16 cellular contexts compared by ENCODE assay signal in the genomic region with DNA sequence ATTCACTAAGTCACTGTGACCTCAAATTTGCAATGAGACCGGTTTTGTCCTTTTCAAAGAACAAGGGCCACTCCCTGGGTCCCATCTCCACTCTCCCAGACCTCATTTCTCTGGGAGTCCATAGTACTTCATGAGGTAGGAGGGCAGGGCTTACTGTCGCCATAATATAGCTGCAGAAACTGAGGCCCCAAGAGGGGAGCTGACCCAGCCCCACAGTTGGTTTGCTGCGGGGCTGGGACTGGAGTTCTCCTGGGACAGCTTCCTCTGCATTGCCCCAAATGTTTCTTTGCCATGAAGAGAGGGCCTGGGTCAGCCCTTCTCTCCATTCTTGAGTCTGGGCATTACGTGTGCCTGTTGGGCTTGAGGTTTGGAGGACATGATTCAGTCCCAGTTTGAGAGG.
"Had no signal": no experiment of that assay in that cellular context is flagged by ENCODE, and none has a peak within 500 bp of the region (broad histone marks: within the 10 kb centered on the region; RNA-seq: fewer than 3 reads in every experiment).

No MANE protein-coding gene starts in this region.

- H3K9me3 ChIP-seq: gastrocnemius medialis, heart left ventricle, left lung, mucosa of descending colon, neutrophil had no signal

- H3K27me3 Mint-ChIP-seq: stimulated activated naive CD8-positive, alpha-beta T cell treated with anti-CD3 and anti-CD28 coated beads, Interleukin-15, Interleukin-2, amounts not matched to agents 100 ng/mL and 50 ng/mL, for 24 hours had no signal

- H3K9me3 Mint-ChIP-seq: activated CD4-positive, alpha-beta T cell treated with anti-CD3 and anti-CD28 coated beads, Interleukin-2, amount 10 ng/mL, durations not matched to agents 24 days and 14 days; activated naive CD4-positive, alpha-beta T cell treated with anti-CD3 and anti-CD28 coated beads, Interleukin-2, amount 50 U/mL, for 24 hours; activated T-cell treated with anti-CD3 and anti-CD28 coated beads, Interleukin-2, amount 50 U/mL, for 72 hours; stimulated activated naive CD8-positive, alpha-beta T cell treated with anti-CD3 and anti-CD28 coated beads, Interleukin-15, Interleukin-2, amounts not matched to agents 100 ng/mL and 50 ng/mL, for 24 hours; T-helper 1 cell treated with Interleukin-12 subunit alpha and Interleukin-12 subunit beta and Interleukin-4 antibody, amounts not matched to agents 30 μg/mL and 1 μg/mL, for 36 hours; type B pancreatic cell had no signal

- H3K4me3 ChIP-seq: heart left ventricle, left lung, mucosa of descending colon had no signal

- H3K36me3 ChIP-seq: gastrocnemius medialis, heart left ventricle, left lung, neutrophil had no signal

- H3K27me3 ChIP-seq: gastrocnemius medialis, heart left ventricle, left lung had no signal

- H3K4me1 Mint-ChIP-seq: activated naive CD4-positive, alpha-beta T cell treated with anti-CD3 and anti-CD28 coated beads, Interleukin-2, amount 50 U/mL, for 24 hours had no signal

- DNase-seq: activated CD4-positive, alpha-beta T cell treated with anti-CD3 and anti-CD28 coated beads, Interleukin-2, amount 10 ng/mL, durations not matched to agents 24 days and 14 days; activated CD8-positive, alpha-beta memory T cell treated with anti-CD3 and anti-CD28 coated beads, Interleukin-2, amount 50 U/mL, for 4 hours; activated CD8-positive, alpha-beta T cell treated with anti-CD3 and anti-CD28 coated beads, Interleukin-2, amount 10 ng/mL, durations not matched to agents 7 days and 5 days; activated T-cell treated with anti-CD3 and anti-CD28 coated beads, Interleukin-2, amount 50 U/mL, for 72 hours; caudate nucleus; left lung; mucosa of descending colon; naive B cell; stimulated activated CD4-positive, alpha-beta T cell treated with anti-CD3 and anti-CD28 coated beads, Interleukin-2, amount 100 ng/mL, for 24 hours had no signal

- H3K27ac Mint-ChIP-seq: activated CD4-positive, alpha-beta T cell treated with anti-CD3 and anti-CD28 coated beads, Interleukin-2, amount 10 ng/mL, durations not matched to agents 24 days and 14 days; activated CD8-positive, alpha-beta T cell treated with anti-CD3 and anti-CD28 coated beads, Interleukin-2, amount 10 ng/mL, durations not matched to agents 7 days and 5 days; activated naive CD4-positive, alpha-beta T cell treated with anti-CD3 and anti-CD28 coated beads, Interleukin-2, amount 50 U/mL, for 24 hours; activated T-cell treated with anti-CD3 and anti-CD28 coated beads, Interleukin-2, amount 50 U/mL, for 72 hours; naive B cell; stimulated activated naive CD8-positive, alpha-beta T cell treated with anti-CD3 and anti-CD28 coated beads, Interleukin-15, Interleukin-2, amounts not matched to agents 100 ng/mL and 50 ng/mL, for 24 hours; T-helper 1 cell treated with Interleukin-12 subunit alpha and Interleukin-12 subunit beta and Interleukin-4 antibody, amounts not matched to agents 30 μg/mL and 1 μg/mL, for 36 hours; type B pancreatic cell had no signal

- H3K27ac ChIP-seq: left lung, neutrophil had no signal

- H3K36me3 Mint-ChIP-seq: activated naive CD4-positive, alpha-beta T cell treated with anti-CD3 and anti-CD28 coated beads, Interleukin-2, amount 50 U/mL, for 24 hours; naive B cell; type B pancreatic cell had no signal

- H3K4me3 Mint-ChIP-seq: activated CD4-positive, alpha-beta T cell treated with anti-CD3 and anti-CD28 coated beads, Interleukin-2, amount 10 ng/mL, durations not matched to agents 24 days and 14 days; activated CD8-positive, alpha-beta T cell treated with anti-CD3 and anti-CD28 coated beads, Interleukin-2, amount 10 ng/mL, durations not matched to agents 7 days and 5 days; activated naive CD4-positive, alpha-beta T cell treated with anti-CD3 and anti-CD28 coated beads, Interleukin-2, amount 50 U/mL, for 24 hours; activated T-cell treated with anti-CD3 and anti-CD28 coated beads, Interleukin-2, amount 50 U/mL, for 72 hours; naive B cell; stimulated activated naive CD8-positive, alpha-beta T cell treated with anti-CD3 and anti-CD28 coated beads, Interleukin-15, Interleukin-2, amounts not matched to agents 100 ng/mL and 50 ng/mL, for 24 hours; T-helper 1 cell treated with Interleukin-12 subunit alpha and Interleukin-12 subunit beta and Interleukin-4 antibody, amounts not matched to agents 30 μg/mL and 1 μg/mL, for 36 hours; type B pancreatic cell had no signal

- ATAC-seq: activated CD8-positive, alpha-beta T cell treated with anti-CD3 and anti-CD28 coated beads, Interleukin-2, amount 10 ng/mL, durations not matched to agents 7 days and 5 days; activated T-cell treated with anti-CD3 and anti-CD28 coated beads, Interleukin-2, amount 50 U/mL, for 72 hours had no signal
